Comparison of ENCODE assay signal across 2 cellular contexts in genomic region chr1:32335951-32336867, GRCh38.
TF ChIP-seq lines count a peak whose summit lies in the region.

Gene MARCKSL1 (minus strand): TSS chr1:32336233. CDS start chr1:32336033, 200 bp downstream.

TF ChIP-seq in HEK293, 187 proteins besides CTCF, POLR2A, EP300 and RAD21 (continued from another document and continues in another):
- TF ChIP-seq ZNF513 (tag by site-specific recombination; IDR thresholded peaks at IDR 0.05): 0 out of 2 replicates have a peak, but pooled peaks have one; percentile 14
- TF ChIP-seq ZFHX2 (tag by site-specific recombination; conservative IDR thresholded peaks at IDR 0.05): peak; percentile 60; the same call in 1 of the 2 replicates
- TF ChIP-seq ZNF792 (tag by site-specific recombination; IDR thresholded peaks at IDR 0.05): no peak
- no peak for TF ChIP-seq ZNF114 (tag by site-specific recombination; IDR thresholded peaks at IDR 0.05)
- peak; percentile 82 for TF ChIP-seq GLIS1 (tag by site-specific recombination; IDR thresholded peaks at IDR 0.05)
- TF ChIP-seq AEBP2 (tag by site-specific recombination; IDR thresholded peaks at IDR 0.05; ENCODE audit: borderline replicate concordance): no peak
- peak; percentile 45 for TF ChIP-seq ZIC2 (tag by site-specific recombination; IDR thresholded peaks at IDR 0.05)
- TF ChIP-seq KLF10 (tag by site-specific recombination; IDR thresholded peaks at IDR 0.05): peak; percentile 64; the same call in 1 of the 2 replicates
- no peak for TF ChIP-seq ZNF521 (tag by site-specific recombination; IDR thresholded peaks at IDR 0.05)
- TF ChIP-seq PATZ1 (tag by site-specific recombination; IDR thresholded peaks at IDR 0.05): peak; percentile 90
- TF ChIP-seq ZSCAN18 (tag by site-specific recombination; IDR thresholded peaks at IDR 0.05): 0 out of 2 replicates have a peak, but pooled peaks have one; percentile 27
- TF ChIP-seq ZNF391 (tag by site-specific recombination; IDR thresholded peaks at IDR 0.05; ENCODE audit: borderline replicate concordance, low read depth): no peak
- 0 out of 2 replicates have a peak, but pooled peaks have one; percentile 14 for TF ChIP-seq ZBTB10 (tag by site-specific recombination; IDR thresholded peaks at IDR 0.05)
- TF ChIP-seq KLF9 (tag by site-specific recombination; IDR thresholded peaks at IDR 0.05; ENCODE audit: low read depth): 0 out of 2 replicates have a peak, but pooled peaks have one; percentile 29
- TF ChIP-seq ZBTB20 (tag by site-specific recombination; IDR thresholded peaks at IDR 0.05): peak; percentile 51; the same call in 1 of the 2 replicates

TF ChIP-seq in GM12878, 131 proteins besides CTCF, POLR2A, EP300 and RAD21 (continued from another document):
- peak; percentile 41; the same call in 1 of the 2 replicates for TF ChIP-seq REST (IDR thresholded peaks at IDR 0.05; ENCODE audit: low read depth, low read length)
- no peak for TF ChIP-seq CBFB (IDR thresholded peaks at IDR 0.05; ENCODE audit: low read depth)
- TF ChIP-seq BACH1 (IDR thresholded peaks at IDR 0.05; ENCODE audit: borderline replicate concordance): peak; percentile 85
- TF ChIP-seq IRF3 (IDR thresholded peaks at IDR 0.05): no peak
- no peak for TF ChIP-seq CEBPZ (IDR thresholded peaks at IDR 0.05; ENCODE audit: low read depth, low read length)
- TF ChIP-seq ATF3 (IDR thresholded peaks at IDR 0.05; ENCODE audit: borderline replicate concordance, extremely low read depth, low read depth, low read length): no peak
- no peak for TF ChIP-seq RB1 (IDR thresholded peaks at IDR 0.05; ENCODE audit: borderline replicate concordance)
- peak; percentile 50; the same call in 1 of the 2 replicates for TF ChIP-seq MXI1 (IDR thresholded peaks at IDR 0.05; ENCODE audit: low read depth, low read length)
- peak; percentile 94; the same call in 1 of the 2 replicates for TF ChIP-seq TAF1 (IDR thresholded peaks at IDR 0.05; ENCODE audit: borderline replicate concordance, low read depth, low read length)
- no peak for TF ChIP-seq KLF5 (IDR thresholded peaks at IDR 0.05; ENCODE audit: partially characterized antibody)
- TF ChIP-seq TCF12 (IDR thresholded peaks at IDR 0.05; ENCODE audit: low read depth, low read length): peak; percentile 36; the same call in 1 of the 2 replicates
- no peak for TF ChIP-seq CHD2 (IDR thresholded peaks at IDR 0.05; ENCODE audit: borderline replicate concordance, low read depth, low read length)
- peak; percentile 97 for TF ChIP-seq POLR2AphosphoS2 (IDR thresholded peaks at IDR 0.05; ENCODE audit: low read depth, low read length)
- TF ChIP-seq MLLT1 (IDR thresholded peaks at IDR 0.05): peak; percentile 22; the same call in 1 of the 2 replicates
- TF ChIP-seq NKRF (conservative IDR thresholded peaks at IDR 0.05): 0 out of 2 replicates have a peak, but pooled peaks have one; percentile 59
- 0 out of 2 replicates have a peak, but pooled peaks have one; percentile 12 for TF ChIP-seq GATAD2B (conservative IDR thresholded peaks at IDR 0.05; ENCODE audit: low read depth)
- TF ChIP-seq NRF1 (conservative IDR thresholded peaks at IDR 0.05; ENCODE audit: low read depth, low read length): peak; percentile 27; the same call in 1 of the 2 replicates
- TF ChIP-seq SMAD5 (IDR thresholded peaks at IDR 0.05; ENCODE audit: low read depth): peak; percentile 97
- 0 out of 2 replicates have a peak, but pooled peaks have one; percentile 11 for TF ChIP-seq MAX (IDR thresholded peaks at IDR 0.05; ENCODE audit: low read depth, low read length)
- no peak for TF ChIP-seq CHD1 (IDR thresholded peaks at IDR 0.05; ENCODE audit: low read depth, low read length)
- TF ChIP-seq SUZ12 (IDR thresholded peaks at IDR 0.05; ENCODE audit: unreplicated experiment): no peak
- TF ChIP-seq SMARCA5 (IDR thresholded peaks at IDR 0.05): no peak
- no peak for TF ChIP-seq E2F4 (IDR thresholded peaks at IDR 0.05; ENCODE audit: low read depth, low read length)
TF ChIP-seq in GM12878: peak in this region for 25.
